ENCODE assay signal across 18 cellular contexts in genomic region chr19:18529782-18530181, GRCh38. TPM values are rescaled to one million over a fixed set of nuclear protein-coding genes. Genes with fewer than 3 reads are reported as not detected.
DNase-seq lines count a peak whose midpoint lies in the region; ATAC-seq, FAIRE-seq and TF ChIP-seq lines count a peak whose summit lies in the region.
"Had no signal": no experiment of that assay in that cellular context is flagged by ENCODE, and none has a peak within 500 bp of the region (broad histone marks: within the 10 kb centered on the region; RNA-seq: fewer than 3 reads in every experiment).

No MANE protein-coding gene starts in this region.

- peak overlapping the region in 1 of 3 experiments; percentile 63; a peak in 1 of 7 replicates for H3K27ac Mint-ChIP-seq in H9
- H3K27ac Mint-ChIP-seq: activated B cell treated with CpG ODN at 0.5 μM for 24 hours; activated naive CD4-positive, alpha-beta T cell treated with anti-CD3 and anti-CD28 coated beads, Interleukin-2, amount 50 U/mL, for 24 hours; CD4-positive, alpha-beta memory T cell; natural killer cell treated with Interleukin-12 subunit alpha and Interleukin-12 subunit beta and Interleukin-15 and Interleukin-18, amount 100 ng/mL, for 72 hours had no signal

- H2BK5ac ChIP-seq in H9 (ENCODE audit: insufficient read length, low read length): no peak overlapping the region

- FAIRE-seq in HepG2 (lab: Jason Lieb, UNC): no peak
- FAIRE-seq: frontal cortex had no signal

- no peaks in the 10 kb centered on the region for H4K20me1 ChIP-seq in HepG2 (ENCODE audit: insufficient read depth, low read length)
- H4K20me1 ChIP-seq in H9 (ENCODE audit: control insufficient read depth, insufficient read depth, insufficient read length): no peaks in the 10 kb centered on the region

- no peak overlapping the region for H4K5ac ChIP-seq in H9 (ENCODE audit: insufficient read length, low read depth, low read length)

- no peak overlapping the region for H2AFZ ChIP-seq in HepG2 (ENCODE audit: low read length)
- no peak overlapping the region for H2AFZ ChIP-seq in H9 (ENCODE audit: low read length)

- H3K9me3 ChIP-seq in Panc1 (ENCODE audit: control insufficient read depth, insufficient read depth, low read depth, low read length) (no peaks in the 10 kb centered on the region), HepG2 (ENCODE audit: low read length) (no peaks in the 10 kb centered on the region), H9 (ENCODE audit: control insufficient read depth, low read depth, low read length) (no peaks in the 10 kb centered on the region)
- H3K9me3 ChIP-seq: ascending aorta had no signal

- DNase-seq in AG20443 (ENCODE audit: low spot score): peak; percentile 37
- DNase-seq in EL: peak; percentile 53
- DNase-seq in Panc1 (ENCODE audit: low read depth, low spot score): no peak
- DNase-seq in HepG2 (ENCODE audit: low spot score): no peak
- DNase-seq in activated naive CD4-positive, alpha-beta T cell treated with Interleukin-2 at 50 U/mL for 16 hours: no peak
- no peak for DNase-seq in H9
- DNase-seq in NK-92 (lab: John Stamatoyannopoulos, UW; ENCODE audit: unreplicated experiment): no peak
- DNase-seq: activated B cell treated with CpG ODN at 0.5 μM for 24 hours; activated T-cell treated with anti-CD3 and anti-CD28 coated beads, Interleukin-2, amount 50 U/mL, for 48 hours; CD4-positive, alpha-beta memory T cell; DMS79 treated with DMSO at 0.1 percent for 48 hours; HCEC 1CT; kidney glomerular epithelial cell had no signal

- no TSS peak for BruUV-seq in Panc1 (replicated peaks; lab: Mats Ljungman, UMichigan)
- no TSS peak for BruUV-seq in HepG2 (replicated peaks; lab: Mats Ljungman, UMichigan)

- H3K4me2 ChIP-seq in HepG2 (ENCODE audit: low read depth, low read length) (no peak overlapping the region), H9 (ENCODE audit: insufficient read depth, insufficient read length, low read length) (no peak overlapping the region)

- H4K91ac ChIP-seq in H9 (ENCODE audit: insufficient read length, low read depth, low read length): no peak overlapping the region

- no peak overlapping the region for H3K56ac ChIP-seq in H9 (ENCODE audit: insufficient read length, low read depth, low read length)

- peak; percentile 36 for ATAC-seq in Panc1
- ATAC-seq in HepG2: peak; percentile 44
- ATAC-seq: natural killer cell treated with Interleukin-12 subunit alpha and Interleukin-12 subunit beta and Interleukin-15 and Interleukin-18, amount 100 ng/mL, for 72 hours had no signal

- no peaks in the 10 kb centered on the region for H3K9me3 Mint-ChIP-seq in H9
- H3K9me3 Mint-ChIP-seq: activated B cell treated with CpG ODN at 0.5 μM for 24 hours; activated naive CD4-positive, alpha-beta T cell treated with anti-CD3 and anti-CD28 coated beads, Interleukin-2, amount 50 U/mL, for 24 hours; central memory CD8-positive, alpha-beta T cell; natural killer cell treated with Interleukin-12 subunit alpha and Interleukin-12 subunit beta and Interleukin-15 and Interleukin-18, amount 100 ng/mL, for 72 hours had no signal

- peaks cover 14 to 25% (median 23%) of the 10 kb centered on the region in 3 experiments for H3K36me3 Mint-ChIP-seq in H9 (ENCODE audit: insufficient read depth in 1 of 3, low read depth in 3 of 3)
- H3K36me3 Mint-ChIP-seq: activated naive CD4-positive, alpha-beta T cell treated with anti-CD3 and anti-CD28 coated beads, Interleukin-2, amount 50 U/mL, for 24 hours; natural killer cell treated with Interleukin-12 subunit alpha and Interleukin-12 subunit beta and Interleukin-15 and Interleukin-18, amount 100 ng/mL, for 72 hours had no signal

- no peaks in the 10 kb centered on the region for H3K4me1 Mint-ChIP-seq in H9
- H3K4me1 Mint-ChIP-seq: activated B cell treated with CpG ODN at 0.5 μM for 24 hours; activated naive CD4-positive, alpha-beta T cell treated with anti-CD3 and anti-CD28 coated beads, Interleukin-2, amount 50 U/mL, for 24 hours; central memory CD8-positive, alpha-beta T cell had no signal

- intact Hi-C loops in Panc1 (cut with micrococcal nuclease; ENCODE audit: unreplicated experiment): no loop called here
- intact Hi-C loops in HepG2 (cut with micrococcal nuclease; ENCODE audit: unreplicated experiment): loop anchor here (10.0 kb wide), 1 partner anchor 245 kb away; the partner anchor contains the start of gene JUND

- WGBS in HepG2 (ENCODE audit: low lambda C conversion rate): 73% methylated on average over 3 of the region's 7 CpGs
- WGBS in H9 (ENCODE audit: extremely low coverage, insufficient read length, low lambda C conversion rate): no CpG with 5 or more reads among the region's 7 CpGs

- H3K79me2 ChIP-seq in HepG2 (ENCODE audit: insufficient read depth, low read length): no peaks in the 10 kb centered on the region
- H3K79me2 ChIP-seq in H9 (ENCODE audit: insufficient read depth, low read length): no peaks in the 10 kb centered on the region

- H4K8ac ChIP-seq in H9 (replicated peaks; ENCODE audit: insufficient read length, low read depth, low read length): no peak overlapping the region

- no peak overlapping the region for H3K14ac ChIP-seq in H9 (ENCODE audit: insufficient read depth, low read length)

- TF ChIP-seq EP300 in HepG2 (IDR thresholded peaks at IDR 0.05; ENCODE audit: low read depth in 2 of 2, low read length in 2 of 2): no peak
- TF ChIP-seq EP300 in HepG2 (CRISPR knock-in tag; IDR thresholded peaks at IDR 0.05; ENCODE audit: borderline replicate concordance): no peak

- H2BK20ac ChIP-seq in H9 (ENCODE audit: low read depth, low read length, poor library complexity, severe bottlenecking): no peak overlapping the region

- H3K4me3 Mint-ChIP-seq in H9: no peak overlapping the region
- H3K4me3 Mint-ChIP-seq: activated B cell treated with CpG ODN at 0.5 μM for 24 hours; activated naive CD4-positive, alpha-beta T cell treated with anti-CD3 and anti-CD28 coated beads, Interleukin-2, amount 50 U/mL, for 24 hours; CD4-positive, alpha-beta memory T cell; central memory CD8-positive, alpha-beta T cell; natural killer cell treated with Interleukin-12 subunit alpha and Interleukin-12 subunit beta and Interleukin-15 and Interleukin-18, amount 100 ng/mL, for 72 hours had no signal

- POLR2A ChIA-PET in Panc1 (lab: Charles Lee) (no interaction called here), HepG2 (lab: Yijun Ruan, JAX) (no interaction called here)

- no peak for TF ChIP-seq POLR2A in HepG2 (IDR thresholded peaks at IDR 0.05; ENCODE audit: insufficient read depth in 1 of 2, low read depth in 2 of 2, low read length in 2 of 2)

- no peak overlapping the region for H3K9ac ChIP-seq in HepG2 (ENCODE audit: insufficient read depth, low read depth, low read length)
- no peak overlapping the region for H3K9ac ChIP-seq in H9 (ENCODE audit: extremely low read depth, insufficient read length, low read length)

- TF ChIP-seq CTCF in Panc1 (IDR thresholded peaks at IDR 0.05) (no peak), HepG2 (CRISPR knock-in tag; IDR thresholded peaks at IDR 0.05) (no peak), H9 (conservative IDR thresholded peaks at IDR 0.05) (no peak)

- no peaks in the 10 kb centered on the region for H3K27me3 Mint-ChIP-seq in H9 (ENCODE audit: low read depth)
- H3K27me3 Mint-ChIP-seq: activated B cell treated with CpG ODN at 0.5 μM for 24 hours; activated naive CD4-positive, alpha-beta T cell treated with anti-CD3 and anti-CD28 coated beads, Interleukin-2, amount 50 U/mL, for 24 hours; CD4-positive, alpha-beta memory T cell; central memory CD8-positive, alpha-beta T cell; natural killer cell treated with Interleukin-12 subunit alpha and Interleukin-12 subunit beta and Interleukin-15 and Interleukin-18, amount 100 ng/mL, for 72 hours had no signal

- H2BK120ac ChIP-seq in H9 (ENCODE audit: low read depth, low read length, poor library complexity, severe bottlenecking): no peak overlapping the region

- H3K4me1 ChIP-seq in Panc1 (ENCODE audit: control insufficient read depth, insufficient read depth, low read length) (no peaks in the 10 kb centered on the region), HepG2 (ENCODE audit: insufficient read depth, low read length) (0 out of 2 replicates have a peak, but pooled peaks cover under 1% of the 10 kb centered on the region), H9 (ENCODE audit: insufficient read depth, low read length) (no peaks in the 10 kb centered on the region)
- H3K4me1 ChIP-seq: ascending aorta had no signal

- no peaks in the 10 kb centered on the region for H3K36me3 ChIP-seq in Panc1 (ENCODE audit: control insufficient read depth, insufficient read depth, low read length)
- H3K36me3 ChIP-seq in HepG2 (replicated peaks in 1 of 2; ENCODE audit: control insufficient read depth in 1 of 2, insufficient read depth in 2 of 2, low read length in 2 of 2): peaks cover 0 to 9% of the 10 kb centered on the region in 2 experiments; a peak in 4 of 5 replicates

- no peaks in the 10 kb centered on the region for H3K27me3 ChIP-seq in Panc1 (ENCODE audit: control insufficient read depth, insufficient read depth, low read length)
- no peaks in the 10 kb centered on the region for H3K27me3 ChIP-seq in HepG2 (ENCODE audit: control insufficient read depth in 1 of 2, insufficient read depth in 2 of 2, low read length in 2 of 2)
- no peaks in the 10 kb centered on the region for H3K27me3 ChIP-seq in H9 (ENCODE audit: insufficient read depth, low read length)
- H3K27me3 ChIP-seq: ascending aorta had no signal

- no peaks in the 10 kb centered on the region for H3K23me2 ChIP-seq in H9 (ENCODE audit: insufficient read length, low read depth, low read length, poor library complexity, severe bottlenecking)

- no peak overlapping the region for H2AK5ac ChIP-seq in H9 (ENCODE audit: insufficient read length, low read length)

- H2BK15ac ChIP-seq in H9 (ENCODE audit: low read depth, low read length): no peak overlapping the region

- TF ChIP-seq RAD21 in HepG2 (CRISPR knock-in tag; IDR thresholded peaks at IDR 0.05): no peak

- H3K4me3 ChIP-seq in Panc1 (ENCODE audit: low read depth in 2 of 2, low read length in 2 of 2): no peak overlapping the region
- H3K4me3 ChIP-seq in HepG2 (replicated peaks in 1 of 3; ENCODE audit: insufficient read depth in 1 of 3, low read depth in 2 of 3, low read length in 3 of 3): no peak overlapping the region
- H3K4me3 ChIP-seq: ascending aorta had no signal

- CTCF ChIA-PET in Panc1 (lab: Charles Lee) (no interaction called here), HepG2 (lab: Yijun Ruan, JAX; ENCODE audit: low intra/inter-chr PET ratio, low total read pairs) (no interaction called here)

- no peak overlapping the region for H3T11ph ChIP-seq in H9 (ENCODE audit: low read length)

- in situ Hi-C loops in Panc1 (cut with HindIII; ENCODE audit: low pct_unique_long_range_greater_than_20kb, low sequenced_read_pairs) (no loop called here), HepG2 (cut with HindIII; ENCODE audit: extremely low pct_ligation_motif_present, low pct_unique_long_range_greater_than_20kb) (loop anchor here (10.0 kb wide), 1 partner anchor 55 kb away; no protein-coding TSS in a partner anchor)

- H3K23ac ChIP-seq in H9 (ENCODE audit: insufficient read length, low read depth, low read length): no peak overlapping the region

- no peak overlapping the region for H3K18ac ChIP-seq in H9 (ENCODE audit: insufficient read length, low read depth, low read length)

- H3K27ac ChIP-seq in Panc1 (ENCODE audit: low read length): no peak overlapping the region
- no peak overlapping the region for H3K27ac ChIP-seq in HepG2 (ENCODE audit: extremely low read length, insufficient read depth, low read length)
- H3K27ac ChIP-seq in H9 (ENCODE audit: insufficient read length, low read depth, low read length): no peak overlapping the region
- H3K27ac ChIP-seq: ascending aorta had no signal

- no peaks in the 10 kb centered on the region for H3K79me1 ChIP-seq in H9 (ENCODE audit: insufficient read depth, low read depth, low read length, poor library complexity, severe bottlenecking)

- no peak overlapping the region for H2BK12ac ChIP-seq in H9 (ENCODE audit: insufficient read length, low read depth, low read length)

- no peak overlapping the region for H3K4ac ChIP-seq in H9 (ENCODE audit: low read depth, low read length)

RNA-seq across cellular contexts. Expression of gene ELL, which starts 7.9 kb away (rescaled TPM):
- total RNA-seq in Panc1 (2021; ENCODE audit: unreplicated experiment) (18.6 TPM), HepG2 (2016; rRNA removed; fragmentation: Illumina TruSeq; extraction: Trizol) (3.2 and 3.7 TPM in 2 replicates), H9 (2021) (15.5 and 17.0 TPM in 2 replicates)
- polyA plus RNA-seq in Panc1 (2012; ENCODE audit: insufficient read length): 15.9 TPM
- total RNA-seq in HepG2 (2016; cell fraction: cytosol; rRNA removed; fragmentation: Illumina TruSeq; extraction: Trizol; ENCODE audit: low read depth): 0.71 and 1.1 TPM in 2 replicates
- 2.7 and 4.1 TPM in 2 replicates for total RNA-seq in HepG2 (2016; cell fraction: insoluble cytoplasmic fraction; rRNA removed; fragmentation: Illumina TruSeq; extraction: Trizol)
- total RNA-seq in HepG2 (2016; cell fraction: membrane; rRNA removed; fragmentation: Illumina TruSeq; extraction: Trizol): 2.3 and 2.5 TPM in 2 replicates
- total RNA-seq in HepG2 (2016; cell fraction: nucleus; rRNA removed; fragmentation: Illumina TruSeq; extraction: Trizol): 3.3 and 4.8 TPM in 2 replicates
- 5.4 and 5.8 TPM in 2 replicates for polyA plus RNA-seq in HepG2 (2011; rRNA removed)
- polyA plus RNA-seq in HepG2 (2011; cell fraction: cytosol; rRNA removed): 3.2 and 4.3 TPM in 2 replicates
- 27.1 and 34.7 TPM in 2 replicates for polyA plus RNA-seq in HepG2 (2011; cell fraction: nucleus; rRNA removed)
- 7.1 TPM in 2 replicates for polyA plus RNA-seq in HepG2 (2012)
- polyA plus RNA-seq in HepG2 (2016; cell fraction: cytosol; fragmentation: Illumina TruSeq; extraction: Trizol; ENCODE audit: low read depth): 0.20 and 0.33 TPM in 2 replicates
- polyA plus RNA-seq in HepG2 (2016; cell fraction: insoluble cytoplasmic fraction; fragmentation: Illumina TruSeq; extraction: Trizol; ENCODE audit: low read depth): 3.1 and 4.0 TPM in 2 replicates
- polyA plus RNA-seq in HepG2 (2016; cell fraction: membrane; fragmentation: Illumina TruSeq; extraction: Trizol; ENCODE audit: low read depth): 1.0 and 1.1 TPM in 2 replicates
- 5.1 and 5.2 TPM in 2 replicates for polyA plus RNA-seq in HepG2 (2016; cell fraction: nucleus; fragmentation: Illumina TruSeq; extraction: Trizol; ENCODE audit: insufficient read depth, low read depth)
- polyA minus RNA-seq in HepG2 (2011; rRNA and poly(A)+ RNA removed; ENCODE audit: low replicate concordance): 6.3 and 17.2 TPM in 2 replicates
- 6.0 and 8.8 TPM in 2 replicates for polyA minus RNA-seq in HepG2 (2011; cell fraction: cytosol; rRNA and poly(A)+ RNA removed)
- polyA minus RNA-seq in HepG2 (2011; cell fraction: nucleus; rRNA and poly(A)+ RNA removed): 12.9 and 14.3 TPM in 2 replicates

RNA-seq across cellular contexts. Expression of gene FKBP8, which starts 13.6 kb away (rescaled TPM):
- 182 TPM for total RNA-seq in Panc1 (2021; ENCODE audit: unreplicated experiment)
- polyA plus RNA-seq in Panc1 (2012; ENCODE audit: insufficient read length): 479 TPM
- 75.1 and 81.7 TPM in 2 replicates for total RNA-seq in HepG2 (2016; rRNA removed; fragmentation: Illumina TruSeq; extraction: Trizol)
- total RNA-seq in HepG2 (2016; cell fraction: cytosol; rRNA removed; fragmentation: Illumina TruSeq; extraction: Trizol; ENCODE audit: low read depth): 75.9 and 83.0 TPM in 2 replicates
- total RNA-seq in HepG2 (2016; cell fraction: insoluble cytoplasmic fraction; rRNA removed; fragmentation: Illumina TruSeq; extraction: Trizol): 78.1 and 87.6 TPM in 2 replicates
- 92.2 and 111 TPM in 2 replicates for total RNA-seq in HepG2 (2016; cell fraction: membrane; rRNA removed; fragmentation: Illumina TruSeq; extraction: Trizol)
- 32.7 and 42.9 TPM in 2 replicates for total RNA-seq in HepG2 (2016; cell fraction: nucleus; rRNA removed; fragmentation: Illumina TruSeq; extraction: Trizol)
- 93.9 and 135 TPM in 2 replicates for polyA plus RNA-seq in HepG2 (2011; rRNA removed)
- polyA plus RNA-seq in HepG2 (2011; cell fraction: cytosol; rRNA removed): 101 and 179 TPM in 2 replicates
- 159 and 173 TPM in 2 replicates for polyA plus RNA-seq in HepG2 (2011; cell fraction: nucleus; rRNA removed)
- 93.8 and 130 TPM in 2 replicates for polyA plus RNA-seq in HepG2 (2012)
- polyA plus RNA-seq in HepG2 (2016; cell fraction: cytosol; fragmentation: Illumina TruSeq; extraction: Trizol; ENCODE audit: low read depth): 84.6 and 95.1 TPM in 2 replicates
- polyA plus RNA-seq in HepG2 (2016; cell fraction: insoluble cytoplasmic fraction; fragmentation: Illumina TruSeq; extraction: Trizol; ENCODE audit: low read depth): 107 and 111 TPM in 2 replicates
- polyA plus RNA-seq in HepG2 (2016; cell fraction: membrane; fragmentation: Illumina TruSeq; extraction: Trizol; ENCODE audit: low read depth): 117 and 126 TPM in 2 replicates
- 80.5 and 87.9 TPM in 2 replicates for polyA plus RNA-seq in HepG2 (2016; cell fraction: nucleus; fragmentation: Illumina TruSeq; extraction: Trizol; ENCODE audit: insufficient read depth, low read depth)
- polyA minus RNA-seq in HepG2 (2011; rRNA and poly(A)+ RNA removed; ENCODE audit: low replicate concordance): 96.9 and 151 TPM in 2 replicates
- 63.3 and 77.3 TPM in 2 replicates for polyA minus RNA-seq in HepG2 (2011; cell fraction: cytosol; rRNA and poly(A)+ RNA removed)
- 16.6 and 20.1 TPM in 2 replicates for polyA minus RNA-seq in HepG2 (2011; cell fraction: nucleus; rRNA and poly(A)+ RNA removed)
- total RNA-seq in H9 (2021): 308 and 310 TPM in 2 replicates

RNA-seq across cellular contexts. Expression of gene KXD1, which starts 27.9 kb away (rescaled TPM):
- 106 TPM for total RNA-seq in Panc1 (2021; ENCODE audit: unreplicated experiment)
- 143 TPM for polyA plus RNA-seq in Panc1 (2012; ENCODE audit: insufficient read length)
- 44.6 and 53.1 TPM in 2 replicates for total RNA-seq in HepG2 (2016; rRNA removed; fragmentation: Illumina TruSeq; extraction: Trizol)
- 49.9 and 63.5 TPM in 2 replicates for total RNA-seq in HepG2 (2016; cell fraction: cytosol; rRNA removed; fragmentation: Illumina TruSeq; extraction: Trizol; ENCODE audit: low read depth)
- 46.0 and 46.4 TPM in 2 replicates for total RNA-seq in HepG2 (2016; cell fraction: insoluble cytoplasmic fraction; rRNA removed; fragmentation: Illumina TruSeq; extraction: Trizol)
- total RNA-seq in HepG2 (2016; cell fraction: membrane; rRNA removed; fragmentation: Illumina TruSeq; extraction: Trizol): 90.1 and 104 TPM in 2 replicates
- 20.4 and 21.0 TPM in 2 replicates for total RNA-seq in HepG2 (2016; cell fraction: nucleus; rRNA removed; fragmentation: Illumina TruSeq; extraction: Trizol)
- 143 and 160 TPM in 2 replicates for polyA plus RNA-seq in HepG2 (2011; rRNA removed)
- 112 and 130 TPM in 2 replicates for polyA plus RNA-seq in HepG2 (2011; cell fraction: cytosol; rRNA removed)
- 122 and 125 TPM in 2 replicates for polyA plus RNA-seq in HepG2 (2011; cell fraction: nucleus; rRNA removed)
- polyA plus RNA-seq in HepG2 (2012): 61.5 and 85.8 TPM in 2 replicates
- polyA plus RNA-seq in HepG2 (2016; cell fraction: cytosol; fragmentation: Illumina TruSeq; extraction: Trizol; ENCODE audit: low read depth): 72.0 and 99.5 TPM in 2 replicates
- 68.6 and 76.3 TPM in 2 replicates for polyA plus RNA-seq in HepG2 (2016; cell fraction: insoluble cytoplasmic fraction; fragmentation: Illumina TruSeq; extraction: Trizol; ENCODE audit: low read depth)
- polyA plus RNA-seq in HepG2 (2016; cell fraction: membrane; fragmentation: Illumina TruSeq; extraction: Trizol; ENCODE audit: low read depth): 121 and 126 TPM in 2 replicates
- 62.9 and 64.5 TPM in 2 replicates for polyA plus RNA-seq in HepG2 (2016; cell fraction: nucleus; fragmentation: Illumina TruSeq; extraction: Trizol; ENCODE audit: insufficient read depth, low read depth)
- 73.9 and 103 TPM in 2 replicates for polyA minus RNA-seq in HepG2 (2011; rRNA and poly(A)+ RNA removed; ENCODE audit: low replicate concordance)
- 43.1 and 52.2 TPM in 2 replicates for polyA minus RNA-seq in HepG2 (2011; cell fraction: cytosol; rRNA and poly(A)+ RNA removed)
- 20.0 and 23.6 TPM in 2 replicates for polyA minus RNA-seq in HepG2 (2011; cell fraction: nucleus; rRNA and poly(A)+ RNA removed)
- 138 and 143 TPM in 2 replicates for total RNA-seq in H9 (2021)

RNA-seq across cellular contexts. Expression of gene UBA52, which starts 41.9 kb away (rescaled TPM):
- total RNA-seq in Panc1 (2021; ENCODE audit: unreplicated experiment): 907 TPM
- 1,116 TPM for polyA plus RNA-seq in Panc1 (2012; ENCODE audit: insufficient read length)
- 959 and 1,184 TPM in 2 replicates for total RNA-seq in HepG2 (2016; rRNA removed; fragmentation: Illumina TruSeq; extraction: Trizol)
- 1,298 and 1,315 TPM in 2 replicates for total RNA-seq in HepG2 (2016; cell fraction: cytosol; rRNA removed; fragmentation: Illumina TruSeq; extraction: Trizol; ENCODE audit: low read depth)
- 938 and 1,264 TPM in 2 replicates for total RNA-seq in HepG2 (2016; cell fraction: insoluble cytoplasmic fraction; rRNA removed; fragmentation: Illumina TruSeq; extraction: Trizol)
- 1,565 and 1,724 TPM in 2 replicates for total RNA-seq in HepG2 (2016; cell fraction: membrane; rRNA removed; fragmentation: Illumina TruSeq; extraction: Trizol)
- total RNA-seq in HepG2 (2016; cell fraction: nucleus; rRNA removed; fragmentation: Illumina TruSeq; extraction: Trizol): 276 and 314 TPM in 2 replicates
- polyA plus RNA-seq in HepG2 (2011; rRNA removed): 1,655 and 1,782 TPM in 2 replicates
- 2,000 and 3,037 TPM in 2 replicates for polyA plus RNA-seq in HepG2 (2011; cell fraction: cytosol; rRNA removed)
- 482 and 607 TPM in 2 replicates for polyA plus RNA-seq in HepG2 (2011; cell fraction: nucleus; rRNA removed)
- polyA plus RNA-seq in HepG2 (2012): 1,641 and 1,658 TPM in 2 replicates
- 1,864 and 1,905 TPM in 2 replicates for polyA plus RNA-seq in HepG2 (2016; cell fraction: cytosol; fragmentation: Illumina TruSeq; extraction: Trizol; ENCODE audit: low read depth)
- 1,524 and 1,536 TPM in 2 replicates for polyA plus RNA-seq in HepG2 (2016; cell fraction: insoluble cytoplasmic fraction; fragmentation: Illumina TruSeq; extraction: Trizol; ENCODE audit: low read depth)
- 2,008 and 2,053 TPM in 2 replicates for polyA plus RNA-seq in HepG2 (2016; cell fraction: membrane; fragmentation: Illumina TruSeq; extraction: Trizol; ENCODE audit: low read depth)
- 658 and 675 TPM in 2 replicates for polyA plus RNA-seq in HepG2 (2016; cell fraction: nucleus; fragmentation: Illumina TruSeq; extraction: Trizol; ENCODE audit: insufficient read depth, low read depth)
- polyA minus RNA-seq in HepG2 (2011; rRNA and poly(A)+ RNA removed; ENCODE audit: low replicate concordance): 1,990 and 2,943 TPM in 2 replicates
- 420 and 430 TPM in 2 replicates for polyA minus RNA-seq in HepG2 (2011; cell fraction: cytosol; rRNA and poly(A)+ RNA removed)
- polyA minus RNA-seq in HepG2 (2011; cell fraction: nucleus; rRNA and poly(A)+ RNA removed): 113 and 142 TPM in 2 replicates
- 1,265 and 1,276 TPM in 2 replicates for total RNA-seq in H9 (2021)

RNA-seq across cellular contexts. Expression of gene REX1BD, which starts 58.8 kb away (rescaled TPM):
- total RNA-seq in Panc1 (2021; ENCODE audit: unreplicated experiment) (32.0 TPM), HepG2 (2016; rRNA removed; fragmentation: Illumina TruSeq; extraction: Trizol) (20.7 and 25.4 TPM in 2 replicates), H9 (2021) (72.3 and 79.0 TPM in 2 replicates)
- polyA plus RNA-seq in Panc1 (2012; ENCODE audit: insufficient read length): 45.7 TPM
- total RNA-seq in HepG2 (2016; cell fraction: cytosol; rRNA removed; fragmentation: Illumina TruSeq; extraction: Trizol; ENCODE audit: low read depth): 16.9 and 18.9 TPM in 2 replicates
- total RNA-seq in HepG2 (2016; cell fraction: insoluble cytoplasmic fraction; rRNA removed; fragmentation: Illumina TruSeq; extraction: Trizol): 21.8 and 27.1 TPM in 2 replicates
- 14.9 and 19.7 TPM in 2 replicates for total RNA-seq in HepG2 (2016; cell fraction: membrane; rRNA removed; fragmentation: Illumina TruSeq; extraction: Trizol)
- 11.7 and 15.7 TPM in 2 replicates for total RNA-seq in HepG2 (2016; cell fraction: nucleus; rRNA removed; fragmentation: Illumina TruSeq; extraction: Trizol)
- polyA plus RNA-seq in HepG2 (2011; rRNA removed): 7.5 and 7.6 TPM in 2 replicates
- polyA plus RNA-seq in HepG2 (2011; cell fraction: cytosol; rRNA removed): 10.8 and 16.3 TPM in 2 replicates
- 39.3 and 40.2 TPM in 2 replicates for polyA plus RNA-seq in HepG2 (2011; cell fraction: nucleus; rRNA removed)
- 8.3 and 10.1 TPM in 2 replicates for polyA plus RNA-seq in HepG2 (2012)
- polyA plus RNA-seq in HepG2 (2016; cell fraction: cytosol; fragmentation: Illumina TruSeq; extraction: Trizol; ENCODE audit: low read depth): 9.6 and 12.0 TPM in 2 replicates
- polyA plus RNA-seq in HepG2 (2016; cell fraction: insoluble cytoplasmic fraction; fragmentation: Illumina TruSeq; extraction: Trizol; ENCODE audit: low read depth): 11.7 and 12.2 TPM in 2 replicates
- polyA plus RNA-seq in HepG2 (2016; cell fraction: membrane; fragmentation: Illumina TruSeq; extraction: Trizol; ENCODE audit: low read depth): 8.0 and 10.3 TPM in 2 replicates
- 19.7 and 20.4 TPM in 2 replicates for polyA plus RNA-seq in HepG2 (2016; cell fraction: nucleus; fragmentation: Illumina TruSeq; extraction: Trizol; ENCODE audit: insufficient read depth, low read depth)
- 2.0 and 4.9 TPM in 2 replicates for polyA minus RNA-seq in HepG2 (2011; rRNA and poly(A)+ RNA removed; ENCODE audit: low replicate concordance)
- polyA minus RNA-seq in HepG2 (2011; cell fraction: cytosol; rRNA and poly(A)+ RNA removed): 2.6 and 2.7 TPM in 2 replicates
- polyA minus RNA-seq in HepG2 (2011; cell fraction: nucleus; rRNA and poly(A)+ RNA removed): 2.4 and 2.6 TPM in 2 replicates

Comparison
In these comparisons a context has a peak if more than half of its experiments do, and no peak if none do; other contexts are left out.
1. DNase-seq: peak in AG20443 (single experiment) and EL (single experiment); none in Panc1 (single experiment), HepG2 (single experiment), activated naive CD4-positive, alpha-beta T cell treated with Interleukin-2 at 50 U/mL for 16 hours (single experiment), H9 (single experiment) and NK-92 (single experiment).